Comparison of ENCODE assay signal across 2 cellular contexts in the genomic region with DNA sequence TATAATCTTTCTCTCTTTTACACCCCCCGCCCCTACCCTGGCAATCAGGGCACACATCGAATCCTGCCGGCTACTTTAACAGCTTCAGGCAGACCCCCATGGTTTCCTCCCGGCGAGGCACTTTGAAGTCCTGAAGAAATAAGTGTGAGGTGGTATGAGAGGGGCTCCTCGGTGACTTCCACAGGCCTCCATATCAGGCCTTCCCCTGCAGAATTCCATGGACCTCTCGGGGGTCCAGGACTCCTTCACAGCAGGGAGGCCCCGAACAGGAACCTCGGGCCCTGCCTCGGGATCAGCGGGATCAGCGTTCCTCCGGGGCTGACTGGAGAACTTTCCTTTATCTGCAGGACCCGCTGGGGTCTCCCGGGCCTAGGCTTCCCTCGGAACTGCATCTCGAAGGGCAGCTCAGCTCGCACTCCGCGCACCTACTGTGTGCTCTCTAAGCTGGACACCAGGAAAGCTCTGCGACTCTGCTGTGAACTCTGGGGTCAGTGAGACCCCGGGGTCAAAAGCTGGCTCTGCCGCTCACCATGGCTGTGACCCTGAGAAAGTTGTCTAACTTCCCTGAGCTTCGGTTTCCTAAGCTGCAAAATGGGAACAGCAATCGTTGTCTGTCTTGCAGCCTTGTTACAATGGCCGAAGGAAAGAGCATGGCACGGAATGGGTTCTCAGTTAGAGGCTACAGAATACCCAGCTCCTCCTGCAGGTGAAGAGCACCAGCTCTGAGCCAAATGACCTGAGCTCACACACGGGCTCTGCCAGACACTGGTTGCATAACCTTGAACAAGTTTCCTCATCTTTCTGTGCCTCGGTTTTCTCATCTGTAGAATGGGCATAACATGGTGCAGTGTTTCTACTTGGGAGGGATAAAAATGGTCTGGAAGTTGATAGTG.
A peak's percentile ranks its signal among the peaks of the same experiment; 100 is the strongest.
TF ChIP-seq lines count a peak whose summit lies in the region.

No MANE protein-coding gene starts in this region.

TF ChIP-seq in K562, 482 proteins besides CTCF, POLR2A, EP300 and RAD21 (continued from another document):
- TF ChIP-seq PHF20 (IDR thresholded peaks at IDR 0.05; ENCODE audit: partially characterized antibody) (peak; percentile 45), BCOR (IDR thresholded peaks at IDR 0.05) (peak; percentile 98), ESRRA (IDR thresholded peaks at IDR 0.05; ENCODE audit: borderline replicate concordance, low read depth) (0 out of 2 replicates have a peak, but pooled peaks have one; percentile 29), CHD4 (IDR thresholded peaks at IDR 0.05; ENCODE audit: insufficient read depth, insufficient replicate concordance, low read depth, low read length, poor library complexity, severe bottlenecking) (peak; percentile 85), RCOR1 (IDR thresholded peaks at IDR 0.05; ENCODE audit: borderline replicate concordance in 1 of 2, low read depth in 2 of 2, low read length in 2 of 2) (peak; percentile 68 to 73; a peak in 3 of 4 replicates), ADNP (tag; IDR thresholded peaks at IDR 0.05) (peak; percentile 97), RBM25 (IDR thresholded peaks at IDR 0.05; ENCODE audit: low read depth, low read length, severe bottlenecking) (peak; percentile 97), NR2C2 (CRISPR knock-in tag; IDR thresholded peaks at IDR 0.05) (0 out of 2 replicates have a peak, but pooled peaks have one; percentile 0), NR2C2 (tag; IDR thresholded peaks at IDR 0.05) (no peak), XRCC5 (IDR thresholded peaks at IDR 0.05; ENCODE audit: low read depth, low read length) (no peak), HDAC1 (IDR thresholded peaks at IDR 0.05) (peak in 1 of 2 experiments; percentile 30; a peak in 1 of 4 replicates), ZBTB7A (IDR thresholded peaks at IDR 0.05; ENCODE audit: borderline replicate concordance, control insufficient read depth, low read depth, low read length) (0 out of 2 replicates have a peak, but pooled peaks have one; percentile 17), KDM1A (IDR thresholded peaks at IDR 0.05) (peak; percentile 81 to 90), GABPB2 (CRISPR knock-in tag; conservative IDR thresholded peaks at IDR 0.05) (no peak), ID3 (CRISPR knock-in tag; IDR thresholded peaks at IDR 0.05) (no peak), ID3 (tag; IDR thresholded peaks at IDR 0.05) (0 out of 2 replicates have a peak, but pooled peaks have one; percentile 31), ZBTB17 (CRISPR knock-in tag; IDR thresholded peaks at IDR 0.05) (no peak)
- TF ChIP-seq, protein P1, sequence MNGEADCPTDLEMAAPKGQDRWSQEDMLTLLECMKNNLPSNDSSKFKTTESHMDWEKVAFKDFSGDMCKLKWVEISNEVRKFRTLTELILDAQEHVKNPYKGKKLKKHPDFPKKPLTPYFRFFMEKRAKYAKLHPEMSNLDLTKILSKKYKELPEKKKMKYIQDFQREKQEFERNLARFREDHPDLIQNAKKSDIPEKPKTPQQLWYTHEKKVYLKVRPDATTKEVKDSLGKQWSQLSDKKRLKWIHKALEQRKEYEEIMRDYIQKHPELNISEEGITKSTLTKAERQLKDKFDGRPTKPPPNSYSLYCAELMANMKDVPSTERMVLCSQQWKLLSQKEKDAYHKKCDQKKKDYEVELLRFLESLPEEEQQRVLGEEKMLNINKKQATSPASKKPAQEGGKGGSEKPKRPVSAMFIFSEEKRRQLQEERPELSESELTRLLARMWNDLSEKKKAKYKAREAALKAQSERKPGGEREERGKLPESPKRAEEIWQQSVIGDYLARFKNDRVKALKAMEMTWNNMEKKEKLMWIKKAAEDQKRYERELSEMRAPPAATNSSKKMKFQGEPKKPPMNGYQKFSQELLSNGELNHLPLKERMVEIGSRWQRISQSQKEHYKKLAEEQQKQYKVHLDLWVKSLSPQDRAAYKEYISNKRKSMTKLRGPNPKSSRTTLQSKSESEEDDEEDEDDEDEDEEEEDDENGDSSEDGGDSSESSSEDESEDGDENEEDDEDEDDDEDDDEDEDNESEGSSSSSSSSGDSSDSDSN (IDR thresholded peaks at IDR 0.05; ENCODE audit: borderline replicate concordance in 1 of 2, low read depth in 2 of 2, low read length in 2 of 2), result no peak

TF ChIP-seq in SK-N-SH treated with all-trans-retinoic acid at 6 μM for 48 hours, 23 proteins besides CTCF, POLR2A, EP300 and RAD21 (continued from another document):
- TF ChIP-seq TSHZ2 (CRISPR knock-in tag; IDR thresholded peaks at IDR 0.05) (no peak), BACH2 (CRISPR knock-in tag; IDR thresholded peaks at IDR 0.05; ENCODE audit: borderline replicate concordance) (no peak), TCF4 (CRISPR knock-in tag; IDR thresholded peaks at IDR 0.05; ENCODE audit: borderline replicate concordance) (no peak), CSDC2 (CRISPR knock-in tag; IDR thresholded peaks at IDR 0.05) (no peak), ZNF70 (CRISPR knock-in tag; IDR thresholded peaks at IDR 0.05) (no peak), ZFP3 (CRISPR knock-in tag; IDR thresholded peaks at IDR 0.05) (no peak), CREB5 (CRISPR knock-in tag; IDR thresholded peaks at IDR 0.05; ENCODE audit: low read depth) (no peak), PPARA (CRISPR knock-in tag; IDR thresholded peaks at IDR 0.05; ENCODE audit: borderline replicate concordance) (no peak), ZC3H10 (CRISPR knock-in tag; IDR thresholded peaks at IDR 0.05) (no peak), RARB (CRISPR knock-in tag; IDR thresholded peaks at IDR 0.05) (no peak), POU6F1 (CRISPR knock-in tag; IDR thresholded peaks at IDR 0.05; ENCODE audit: borderline replicate concordance, low read depth) (no peak), ZNF8 (CRISPR knock-in tag; IDR thresholded peaks at IDR 0.05) (no peak), TOX (CRISPR knock-in tag; IDR thresholded peaks at IDR 0.05; ENCODE audit: borderline replicate concordance) (no peak), ISL1 (CRISPR knock-in tag; IDR thresholded peaks at IDR 0.05) (no peak)
